26 cellular contexts compared by ENCODE assay signal in genomic region chrY:8897876-8898275, GRCh38.
"Had no signal": no experiment of that assay in that cellular context is flagged by ENCODE, and none has a peak within 500 bp of the region (broad histone marks: within the 10 kb centered on the region; RNA-seq: fewer than 3 reads in every experiment).

No MANE protein-coding gene starts in this region.

- H3K4me1 ChIP-seq: stomach, suprapubic skin, testis, thyroid gland, tibial artery, tibial nerve, transverse colon, upper lobe of left lung, upper lobe of right lung, uterus, vagina had no signal

- DNase-seq: stimulated activated CD4-positive, alpha-beta T cell treated with anti-CD3 and anti-CD28 coated beads, Interleukin-2, amount 100 ng/mL, for 48 hours; stimulated activated CD4-positive, alpha-beta T cell treated with anti-CD3 and anti-CD28 coated beads, Interleukin-4, amount 100 ng/mL, for 1 hour; stimulated activated CD4-positive, alpha-beta T cell treated with anti-CD3 and anti-CD28 coated beads, Interleukin-4, amount 100 ng/mL, for 24 hours; stimulated activated CD4-positive, alpha-beta T cell treated with anti-CD3 and anti-CD28 coated beads, Interleukin-4, amount 100 ng/mL, for 4 hours; stimulated activated CD8-positive, alpha-beta memory T cell treated with anti-CD3 and anti-CD28 coated beads, Interleukin-4, amount 100 ng/mL, for 48 hours; stimulated activated naive B cell treated with anti-CD40 and anti-IgM and Interleukin-4, amounts not matched to agents 10 μg/mL and 1 μg/mL and 100 μg/mL, for 72 hours; stimulated activated naive CD4-positive, alpha-beta T cell; stimulated activated naive CD4-positive, alpha-beta T cell treated with Interleukin-2 at 50 U/mL for 16 hours; stimulated activated naive CD8-positive, alpha-beta T cell treated with anti-CD3 and anti-CD28 coated beads, Interleukin-15, amount 100 ng/mL, for 72 hours; stimulated activated naive CD8-positive, alpha-beta T cell treated with anti-CD3 and anti-CD28 coated beads, Interleukin-15, Interleukin-2, amounts not matched to agents 100 U/mL and 50 U/mL, for 24 hours; stomach; substantia nigra; testis; thyroid gland; tibial artery; transverse colon; trophoblast cell; upper lobe of left lung; upper lobe of right lung; uterus had no signal

- H3K4me3 ChIP-seq: stomach, suprapubic skin, testis, thoracic aorta, thyroid gland, tibial artery, tibial nerve, transverse colon, upper lobe of left lung, upper lobe of right lung, uterus, vagina had no signal

- H3K9me3 ChIP-seq: stomach, suprapubic skin, testis, thoracic aorta, thyroid gland, tibial artery, tibial nerve, transverse colon, upper lobe of left lung, upper lobe of right lung, uterus, vagina had no signal

- H3K27ac ChIP-seq: stomach, suprapubic skin, testis, thoracic aorta, thyroid gland, tibial artery, tibial nerve, transverse colon, upper lobe of left lung, upper lobe of right lung, uterus, vagina had no signal

- H3K27me3 ChIP-seq: stomach, suprapubic skin, testis, thyroid gland, tibial artery, tibial nerve, transverse colon, upper lobe of left lung, upper lobe of right lung, uterus, vagina had no signal

- ATAC-seq: stimulated activated effector memory CD8-positive, alpha-beta T cell treated with anti-CD3 and anti-CD28 coated beads, Interleukin-12 subunit alpha, Interleukin-12 subunit beta, amount 100 ng/mL, for 72 hours; stimulated activated memory B cell treated with anti-CD40 and anti-IgM and Interleukin-4, amounts not matched to agents 10 μg/mL and 1 μg/mL and 100 μg/mL, for 72 hours; stimulated activated naive B cell treated with anti-CD40 and anti-IgM and Interleukin-4, amounts not matched to agents 10 μg/mL and 1 μg/mL and 100 μg/mL, for 72 hours; stimulated activated naive CD8-positive, alpha-beta T cell treated with anti-CD3 and anti-CD28 coated beads, Interleukin-15, amount 100 ng/mL, for 72 hours; stimulated activated naive CD8-positive, alpha-beta T cell treated with anti-CD3 and anti-CD28 coated beads, Interleukin-15, Interleukin-2, amounts not matched to agents 100 U/mL and 50 U/mL, for 24 hours; upper lobe of right lung had no signal

- H3K36me3 ChIP-seq: stomach, suprapubic skin, thoracic aorta, thyroid gland, tibial artery, tibial nerve, transverse colon, upper lobe of left lung, upper lobe of right lung, uterus, vagina had no signal
